28 cellular contexts compared by ENCODE assay signal in genomic region chr6:29905286-29905685, GRCh38.
"Had no signal": no experiment of that assay in that cellular context is flagged by ENCODE, and none has a peak within 500 bp of the region (broad histone marks: within the 10 kb centered on the region; RNA-seq: fewer than 3 reads in every experiment).

No MANE protein-coding gene starts in this region.

- H3K4me3 ChIP-seq: stomach, suprapubic skin, testis, thoracic aorta, thyroid gland, tibial artery, tibial nerve, transverse colon, upper lobe of left lung, upper lobe of right lung, uterus, vagina had no signal

- H3K4me1 Mint-ChIP-seq: stimulated activated memory B cell treated with anti-CD40 and anti-IgM and Interleukin-4, amounts not matched to agents 10 μg/mL and 1 μg/mL and 100 μg/mL, for 72 hours; stimulated activated naive B cell treated with anti-CD40 and anti-IgM and Interleukin-4, amounts not matched to agents 10 μg/mL and 1 μg/mL and 100 μg/mL, for 72 hours had no signal

- H3K36me3 Mint-ChIP-seq: stimulated activated effector memory CD8-positive, alpha-beta T cell treated with anti-CD3 and anti-CD28 coated beads, Interleukin-12 subunit alpha, Interleukin-12 subunit beta, amount 100 ng/mL, for 72 hours; stimulated activated memory B cell treated with anti-CD40 and anti-IgM and Interleukin-4, amounts not matched to agents 10 μg/mL and 1 μg/mL and 100 μg/mL, for 72 hours; stimulated activated naive B cell treated with anti-CD40 and anti-IgM and Interleukin-4, amounts not matched to agents 10 μg/mL and 1 μg/mL and 100 μg/mL, for 72 hours; type B pancreatic cell had no signal

- DNase-seq: stimulated activated CD4-positive, alpha-beta T cell treated with anti-CD3 and anti-CD28 coated beads, Interleukin-2, amount 100 ng/mL, for 48 hours; stimulated activated CD4-positive, alpha-beta T cell treated with anti-CD3 and anti-CD28 coated beads, Interleukin-4, amount 100 ng/mL, for 1 hour; stimulated activated CD4-positive, alpha-beta T cell treated with anti-CD3 and anti-CD28 coated beads, Interleukin-4, amount 100 ng/mL, for 24 hours; stimulated activated CD4-positive, alpha-beta T cell treated with anti-CD3 and anti-CD28 coated beads, Interleukin-4, amount 100 ng/mL, for 4 hours; stimulated activated CD8-positive, alpha-beta memory T cell treated with anti-CD3 and anti-CD28 coated beads, Interleukin-4, amount 100 ng/mL, for 48 hours; stimulated activated naive B cell treated with anti-CD40 and anti-IgM and Interleukin-4, amounts not matched to agents 10 μg/mL and 1 μg/mL and 100 μg/mL, for 72 hours; stimulated activated naive CD4-positive, alpha-beta T cell; stimulated activated naive CD4-positive, alpha-beta T cell treated with Interleukin-2 at 50 U/mL for 16 hours; stimulated activated naive CD8-positive, alpha-beta T cell treated with anti-CD3 and anti-CD28 coated beads, Interleukin-15, amount 100 ng/mL, for 72 hours; stimulated activated naive CD8-positive, alpha-beta T cell treated with anti-CD3 and anti-CD28 coated beads, Interleukin-15, Interleukin-2, amounts not matched to agents 100 U/mL and 50 U/mL, for 24 hours; stomach; substantia nigra; testis; tibial artery; transverse colon; trophoblast cell; upper lobe of left lung; upper lobe of right lung; uterus had no signal

- H3K4me1 ChIP-seq: stomach, suprapubic skin, testis, tibial artery, tibial nerve, transverse colon, upper lobe of right lung, uterus, vagina had no signal

- H3K4me3 Mint-ChIP-seq: stimulated activated effector memory CD8-positive, alpha-beta T cell treated with anti-CD3 and anti-CD28 coated beads, Interleukin-12 subunit alpha, Interleukin-12 subunit beta, amount 100 ng/mL, for 72 hours; stimulated activated memory B cell treated with anti-CD40 and anti-IgM and Interleukin-4, amounts not matched to agents 10 μg/mL and 1 μg/mL and 100 μg/mL, for 72 hours; stimulated activated naive B cell treated with anti-CD40 and anti-IgM and Interleukin-4, amounts not matched to agents 10 μg/mL and 1 μg/mL and 100 μg/mL, for 72 hours; stimulated activated naive CD8-positive, alpha-beta T cell treated with anti-CD3 and anti-CD28 coated beads, Interleukin-15, amount 100 ng/mL, for 72 hours; stimulated activated naive CD8-positive, alpha-beta T cell treated with anti-CD3 and anti-CD28 coated beads, Interleukin-15, Interleukin-2, amounts not matched to agents 100 ng/mL and 50 ng/mL, for 24 hours; type B pancreatic cell had no signal

- H3K27me3 ChIP-seq: stomach, suprapubic skin, testis, thyroid gland, tibial artery, tibial nerve, transverse colon, upper lobe of left lung, upper lobe of right lung, uterus, vagina had no signal

- H3K27ac ChIP-seq: stomach, suprapubic skin, testis, thoracic aorta, thyroid gland, tibial artery, tibial nerve, transverse colon, upper lobe of left lung, upper lobe of right lung, uterus, vagina had no signal

- ATAC-seq: stimulated activated effector memory CD8-positive, alpha-beta T cell treated with anti-CD3 and anti-CD28 coated beads, Interleukin-12 subunit alpha, Interleukin-12 subunit beta, amount 100 ng/mL, for 72 hours; stimulated activated memory B cell treated with anti-CD40 and anti-IgM and Interleukin-4, amounts not matched to agents 10 μg/mL and 1 μg/mL and 100 μg/mL, for 72 hours; stimulated activated naive B cell treated with anti-CD40 and anti-IgM and Interleukin-4, amounts not matched to agents 10 μg/mL and 1 μg/mL and 100 μg/mL, for 72 hours; stimulated activated naive CD8-positive, alpha-beta T cell treated with anti-CD3 and anti-CD28 coated beads, Interleukin-15, amount 100 ng/mL, for 72 hours; stimulated activated naive CD8-positive, alpha-beta T cell treated with anti-CD3 and anti-CD28 coated beads, Interleukin-15, Interleukin-2, amounts not matched to agents 100 U/mL and 50 U/mL, for 24 hours; upper lobe of right lung had no signal

- H3K9me3 Mint-ChIP-seq: stimulated activated effector memory CD8-positive, alpha-beta T cell treated with anti-CD3 and anti-CD28 coated beads, Interleukin-12 subunit alpha, Interleukin-12 subunit beta, amount 100 ng/mL, for 72 hours; stimulated activated memory B cell treated with anti-CD40 and anti-IgM and Interleukin-4, amounts not matched to agents 10 μg/mL and 1 μg/mL and 100 μg/mL, for 72 hours; stimulated activated naive B cell treated with anti-CD40 and anti-IgM and Interleukin-4, amounts not matched to agents 10 μg/mL and 1 μg/mL and 100 μg/mL, for 72 hours; stimulated activated naive CD8-positive, alpha-beta T cell treated with anti-CD3 and anti-CD28 coated beads, Interleukin-15, amount 100 ng/mL, for 72 hours; stimulated activated naive CD8-positive, alpha-beta T cell treated with anti-CD3 and anti-CD28 coated beads, Interleukin-15, Interleukin-2, amounts not matched to agents 100 ng/mL and 50 ng/mL, for 24 hours; type B pancreatic cell had no signal

- H3K27me3 Mint-ChIP-seq: stimulated activated memory B cell treated with anti-CD40 and anti-IgM and Interleukin-4, amounts not matched to agents 10 μg/mL and 1 μg/mL and 100 μg/mL, for 72 hours; stimulated activated naive CD8-positive, alpha-beta T cell treated with anti-CD3 and anti-CD28 coated beads, Interleukin-15, Interleukin-2, amounts not matched to agents 100 ng/mL and 50 ng/mL, for 24 hours had no signal

- H3K27ac Mint-ChIP-seq: stimulated activated effector memory CD8-positive, alpha-beta T cell treated with anti-CD3 and anti-CD28 coated beads, Interleukin-12 subunit alpha, Interleukin-12 subunit beta, amount 100 ng/mL, for 72 hours; stimulated activated memory B cell treated with anti-CD40 and anti-IgM and Interleukin-4, amounts not matched to agents 10 μg/mL and 1 μg/mL and 100 μg/mL, for 72 hours; stimulated activated naive B cell treated with anti-CD40 and anti-IgM and Interleukin-4, amounts not matched to agents 10 μg/mL and 1 μg/mL and 100 μg/mL, for 72 hours; stimulated activated naive CD8-positive, alpha-beta T cell treated with anti-CD3 and anti-CD28 coated beads, Interleukin-15, amount 100 ng/mL, for 72 hours; stimulated activated naive CD8-positive, alpha-beta T cell treated with anti-CD3 and anti-CD28 coated beads, Interleukin-15, Interleukin-2, amounts not matched to agents 100 ng/mL and 50 ng/mL, for 24 hours; type B pancreatic cell had no signal

- H3K9me3 ChIP-seq: stomach, suprapubic skin, testis, thoracic aorta, thyroid gland, tibial artery, tibial nerve, transverse colon, upper lobe of left lung, upper lobe of right lung, uterus, vagina had no signal

- H3K36me3 ChIP-seq: stomach, suprapubic skin, thoracic aorta, thyroid gland, tibial artery, tibial nerve, transverse colon, upper lobe of left lung, upper lobe of right lung, uterus, vagina had no signal
